Comparison of ENCODE assay signal across 6 cellular contexts in the genomic region with DNA sequence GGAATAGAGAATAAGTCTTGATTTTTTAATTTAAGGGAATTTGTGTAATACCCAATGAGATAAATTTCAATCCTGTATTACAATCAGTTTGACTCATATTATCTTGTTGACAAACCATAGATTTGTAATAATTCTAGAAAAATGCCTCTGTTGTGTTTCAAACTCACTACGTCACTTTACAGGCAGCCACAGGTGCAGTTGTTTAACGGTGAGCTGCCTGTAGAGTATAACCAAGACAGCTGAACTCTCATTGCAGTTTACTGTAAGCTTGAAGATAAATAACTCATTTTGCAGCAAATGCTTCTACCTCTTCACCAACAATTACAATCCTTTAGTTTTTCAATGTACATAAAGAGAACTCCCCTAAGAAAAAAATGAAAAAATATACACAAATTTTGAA.
"Had no signal": no experiment of that assay in that cellular context is flagged by ENCODE, and none has a peak within 500 bp of the region (broad histone marks: within the 10 kb centered on the region; RNA-seq: fewer than 3 reads in every experiment).

No MANE protein-coding gene starts in this region.

- H3K4me3 ChIP-seq: HAP-1 had no signal

- DNase-seq: GOT3, HFFc6, KBM-7 had no signal

- H3K9me3 ChIP-seq: HAP-1 had no signal

- ATAC-seq: HCT116 had no signal

- FAIRE-seq: HTR-8/SVneo had no signal

- H3K36me3 ChIP-seq: HAP-1 had no signal
